In the genomic region with DNA sequence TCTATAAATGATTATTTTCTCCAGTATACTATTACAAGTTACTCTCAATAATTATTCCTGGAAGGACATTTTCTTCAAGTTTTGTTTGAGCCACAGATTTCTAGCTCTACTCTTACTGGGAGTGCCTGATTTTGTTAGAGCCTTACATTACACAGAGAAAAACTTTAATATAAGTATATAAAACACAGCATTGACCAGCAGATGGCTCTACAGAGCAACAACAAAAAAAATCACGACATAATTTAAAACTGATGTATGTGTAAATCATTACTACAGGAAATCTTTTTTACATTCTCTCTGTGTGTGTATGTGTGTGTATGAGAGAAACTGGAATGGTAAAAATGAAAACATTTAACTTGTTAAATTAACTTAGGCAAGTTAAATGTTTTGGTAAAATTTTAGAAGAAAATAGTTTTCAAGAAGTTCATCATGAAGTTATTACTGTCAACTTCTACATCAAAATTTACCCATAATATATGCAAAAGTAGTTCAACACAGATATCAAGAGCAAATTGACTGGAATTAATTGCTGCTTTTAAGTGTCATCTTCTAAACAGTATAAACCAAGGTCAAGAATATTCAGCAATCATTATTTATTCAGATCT, we compare ENCODE assay signal across 8 cellular contexts.
DNase-seq lines count a peak whose midpoint lies in the region; ATAC-seq and TF ChIP-seq lines count a peak whose summit lies in the region.

No MANE protein-coding gene starts in this region.

- CTCF ChIA-PET in HCT116 (lab: Charles Lee), result interaction anchor here (0.8 to 2.0 kb wide), 7 partner anchors 9 to 172 kb away, joined by 3 to 12 read pairs (median 5); no protein-coding TSS in a partner anchor

- no peaks in the 10 kb centered on the region for H3K36me3 ChIP-seq in HCT116 (ENCODE audit: control insufficient read depth in 1 of 2, insufficient read depth in 2 of 2, low read length in 2 of 2)
- H3K36me3 ChIP-seq in Peyer's patch, result no peaks in the 10 kb centered on the region
- no peaks in the 10 kb centered on the region for H3K36me3 ChIP-seq in neural cell (ENCODE audit: insufficient read depth, low read length)

- H3F3A ChIP-seq in neural cell (ENCODE audit: insufficient read depth, low read length, poor library complexity, severe bottlenecking), result no peaks in the 10 kb centered on the region

- TF ChIP-seq POLR2A in HCT116 (IDR thresholded peaks at IDR 0.05; ENCODE audit: borderline replicate concordance, extremely low read depth, insufficient read depth, insufficient read length) (no peak), Peyer's patch (IDR thresholded peaks at IDR 0.05) (no peak), erythroblast (IDR thresholded peaks at IDR 0.05; ENCODE audit: low read length) (no peak)

- H3K27ac ChIP-seq in HCT116 (ENCODE audit: low read depth, low read length) (no peak overlapping the region), Peyer's patch (no peak overlapping the region), neural cell (ENCODE audit: low read length) (no peak overlapping the region)

- peak; percentile 47 to 61 (median 60); a peak in 5 of 6 replicates for TF ChIP-seq CTCF in HCT116 (IDR thresholded peaks at IDR 0.05 in 2 of 3, conservative IDR thresholded peaks at IDR 0.05 in 1 of 3; ENCODE audit: borderline replicate concordance in 1 of 3, insufficient read depth in 1 of 3, low read depth in 2 of 3, low read length in 2 of 3)
- TF ChIP-seq CTCF in Peyer's patch (IDR thresholded peaks at IDR 0.05), result peak in 5 of 6 experiments; percentile 42 to 70 (median 58)
- peak; percentile 71 for TF ChIP-seq CTCF in neural cell (IDR thresholded peaks at IDR 0.05; ENCODE audit: poor library complexity, severe bottlenecking)

- H4K20me1 ChIP-seq in HCT116 (ENCODE audit: insufficient read depth) (no peaks in the 10 kb centered on the region), neural cell (ENCODE audit: insufficient read depth) (no peaks in the 10 kb centered on the region)

- H3K27me3 ChIP-seq in HCT116 (ENCODE audit: insufficient read depth, low read length) (no peaks in the 10 kb centered on the region), Peyer's patch (no peaks in the 10 kb centered on the region), neural cell (ENCODE audit: insufficient read depth, low read depth, low read length) (no peaks in the 10 kb centered on the region)

- RAD21 ChIA-PET in HCT116 (lab: Charles Lee; ENCODE audit: low non-redundant PET in 1 of 2, low total read pairs in 2 of 2, uncharacterized antibody in 2 of 2, unreplicated experiment in 2 of 2), result interaction anchor here in 1 of 2 experiments (0.6 to 1.0 kb wide), 2 partner anchors 35 to 169 kb away, joined by 4 to 7 read pairs; no protein-coding TSS in a partner anchor

- TF ChIP-seq RAD21 in HCT116 (IDR thresholded peaks at IDR 0.05; ENCODE audit: low read depth), result peak; percentile 76
- TF ChIP-seq RAD21 in neural cell (conservative IDR thresholded peaks at IDR 0.05), result peak; percentile 71

- POLR2A ChIA-PET in HCT116 (lab: Charles Lee), result no interaction called here

- H3K9me3 ChIP-seq in HCT116 (ENCODE audit: control insufficient read depth in 1 of 2, insufficient read depth in 1 of 2, low read depth in 1 of 2, low read length in 2 of 2) (no peaks in the 10 kb centered on the region), Peyer's patch (no peaks in the 10 kb centered on the region), neural cell (ENCODE audit: low read length) (no peaks in the 10 kb centered on the region)

- peak; percentile 67 for ATAC-seq in HCT116
- ATAC-seq in GM18511 (IDR thresholded peaks at IDR 0.05; ENCODE audit: unreplicated experiment), result no peak

- H3K79me2 ChIP-seq in HCT116 (ENCODE audit: insufficient read depth, low read length) (no peaks in the 10 kb centered on the region), neural cell (replicated peaks; ENCODE audit: insufficient read depth, low read length) (no peaks in the 10 kb centered on the region)

- peak; percentile 15 for DNase-seq in DMS 273 treated with DMSO at 0.1 percent for 48 hours (lab: John Stamatoyannopoulos, UW)
- DNase-seq in HCT116 (ENCODE audit: low read depth, low spot score), result peak; percentile 31
- DNase-seq in Peyer's patch, result no peak
- peak; percentile 16 to 56 for DNase-seq in erythroblast (lab: John Stamatoyannopoulos, UW)
- DNase-seq in activated gamma-delta T cell (lab: John Stamatoyannopoulos, UW), result no peak
- DNase-seq in UCSD-AML1 (lab: John Stamatoyannopoulos, UW; ENCODE audit: unreplicated experiment), result no peak

- no peak for TF ChIP-seq EP300 in neural cell (conservative IDR thresholded peaks at IDR 0.05; ENCODE audit: poor library complexity, severe bottlenecking)

- no TSS peak for BruUV-seq in HCT116 (replicated peaks; lab: Mats Ljungman, UMichigan)

- H3K9ac ChIP-seq in HCT116 (ENCODE audit: low read length), result no peak overlapping the region
- no peak overlapping the region for H3K9ac ChIP-seq in neural cell (ENCODE audit: low read length)

- H3K9me2 ChIP-seq in HCT116 (ENCODE audit: insufficient read depth), result no peaks in the 10 kb centered on the region
- H3K9me2 ChIP-seq in neural cell (ENCODE audit: insufficient read depth, low read length), result no peaks in the 10 kb centered on the region

- no peak overlapping the region for H3K4me3 ChIP-seq in HCT116 (replicated peaks in 1 of 2; ENCODE audit: low read depth in 1 of 2, low read length in 2 of 2)
- no peak overlapping the region for H3K4me3 ChIP-seq in Peyer's patch
- no peak overlapping the region for H3K4me3 ChIP-seq in neural cell (ENCODE audit: low read length)

- H2AFZ ChIP-seq in HCT116 (ENCODE audit: low read depth, low read length, poor library complexity, severe bottlenecking) (peak overlapping the region; percentile 63), neural cell (ENCODE audit: low read depth, low read length) (no peak overlapping the region)

- H3K4me1 ChIP-seq in HCT116 (ENCODE audit: control insufficient read depth in 1 of 2, insufficient read depth in 2 of 2, low read length in 2 of 2) (no peaks in the 10 kb centered on the region), Peyer's patch (no peaks in the 10 kb centered on the region)

- intact Hi-C loops in HCT116 (cut with micrococcal nuclease), result loop anchor here (1.0 to 2.0 kb wide), 2 partner anchors 169 to 197 kb away; no protein-coding TSS in a partner anchor

- H3K4me2 ChIP-seq in HCT116 (ENCODE audit: low read length), result no peak overlapping the region
- H3K4me2 ChIP-seq in neural cell (ENCODE audit: low read length), result no peak overlapping the region

TF ChIP-seq in HCT116, 20 proteins besides CTCF, POLR2A, EP300 and RAD21 (continues in another document):
- TF ChIP-seq, protein P1, sequence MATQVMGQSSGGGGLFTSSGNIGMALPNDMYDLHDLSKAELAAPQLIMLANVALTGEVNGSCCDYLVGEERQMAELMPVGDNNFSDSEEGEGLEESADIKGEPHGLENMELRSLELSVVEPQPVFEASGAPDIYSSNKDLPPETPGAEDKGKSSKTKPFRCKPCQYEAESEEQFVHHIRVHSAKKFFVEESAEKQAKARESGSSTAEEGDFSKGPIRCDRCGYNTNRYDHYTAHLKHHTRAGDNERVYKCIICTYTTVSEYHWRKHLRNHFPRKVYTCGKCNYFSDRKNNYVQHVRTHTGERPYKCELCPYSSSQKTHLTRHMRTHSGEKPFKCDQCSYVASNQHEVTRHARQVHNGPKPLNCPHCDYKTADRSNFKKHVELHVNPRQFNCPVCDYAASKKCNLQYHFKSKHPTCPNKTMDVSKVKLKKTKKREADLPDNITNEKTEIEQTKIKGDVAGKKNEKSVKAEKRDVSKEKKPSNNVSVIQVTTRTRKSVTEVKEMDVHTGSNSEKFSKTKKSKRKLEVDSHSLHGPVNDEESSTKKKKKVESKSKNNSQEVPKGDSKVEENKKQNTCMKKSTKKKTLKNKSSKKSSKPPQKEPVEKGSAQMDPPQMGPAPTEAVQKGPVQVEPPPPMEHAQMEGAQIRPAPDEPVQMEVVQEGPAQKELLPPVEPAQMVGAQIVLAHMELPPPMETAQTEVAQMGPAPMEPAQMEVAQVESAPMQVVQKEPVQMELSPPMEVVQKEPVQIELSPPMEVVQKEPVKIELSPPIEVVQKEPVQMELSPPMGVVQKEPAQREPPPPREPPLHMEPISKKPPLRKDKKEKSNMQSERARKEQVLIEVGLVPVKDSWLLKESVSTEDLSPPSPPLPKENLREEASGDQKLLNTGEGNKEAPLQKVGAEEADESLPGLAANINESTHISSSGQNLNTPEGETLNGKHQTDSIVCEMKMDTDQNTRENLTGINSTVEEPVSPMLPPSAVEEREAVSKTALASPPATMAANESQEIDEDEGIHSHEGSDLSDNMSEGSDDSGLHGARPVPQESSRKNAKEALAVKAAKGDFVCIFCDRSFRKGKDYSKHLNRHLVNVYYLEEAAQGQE (IDR thresholded peaks at IDR 0.05; ENCODE audit: low read depth), result no peak
- TF ChIP-seq TCF7L2 (IDR thresholded peaks at IDR 0.05; ENCODE audit: borderline replicate concordance, extremely low read depth, insufficient read depth, insufficient read length) (no peak), SP1 (IDR thresholded peaks at IDR 0.05; ENCODE audit: low read depth) (no peak)

TF ChIP-seq in neural cell, 6 proteins besides CTCF, POLR2A, EP300 and RAD21:
- TF ChIP-seq POLR2AphosphoS5 (IDR thresholded peaks at IDR 0.05) (no peak), SMC3 (conservative IDR thresholded peaks at IDR 0.05; ENCODE audit: poor library complexity) (peak; percentile 76)

Comparison
In these comparisons a context has a peak if more than half of its experiments do, and no peak if none do; other contexts are left out.
1. DNase-seq: peak in DMS 273 treated with DMSO at 0.1 percent for 48 hours (single experiment), HCT116 (single experiment) and erythroblast (2 of 2); none in Peyer's patch (0 of 3), activated gamma-delta T cell (single experiment) and UCSD-AML1 (single experiment).
2. Peak in every context shown above with its lines, with median percentiles within 50 percentile points of each other: CTCF ChIP-seq.